11 cellular contexts compared by ENCODE assay signal in genomic region chr14:74239848-74240793, GRCh38. TPM values are rescaled to one million over a fixed set of nuclear protein-coding genes. Genes with fewer than 3 reads are reported as not detected.
A peak's percentile ranks its signal among the peaks of the same experiment; 100 is the strongest.
DNase-seq lines count a peak whose midpoint lies in the region; ATAC-seq and TF ChIP-seq lines count a peak whose summit lies in the region.
"Had no signal": no experiment of that assay in that cellular context is flagged by ENCODE, and none has a peak within 500 bp of the region (broad histone marks: within the 10 kb centered on the region; RNA-seq: fewer than 3 reads in every experiment).

No MANE protein-coding gene starts in this region.

- TF ChIP-seq CTCF in GM06990 (IDR thresholded peaks at IDR 0.05; ENCODE audit: insufficient read depth, low read length, poor library complexity, severe bottlenecking) (no peak), psoas muscle (IDR thresholded peaks at IDR 0.05) (no peak), adrenal gland (IDR thresholded peaks at IDR 0.05) (no peak), testis (IDR thresholded peaks at IDR 0.05) (no peak)

- peaks cover 88% of the 10 kb centered on the region for H3K27me3 Mint-ChIP-seq in T-helper 17 cell

- H3K9me3 ChIP-seq in T-helper 17 cell (ENCODE audit: control insufficient read depth, low read length, poor library complexity, severe bottlenecking): no peaks in the 10 kb centered on the region
- no peaks in the 10 kb centered on the region for H3K9me3 ChIP-seq in psoas muscle
- no peaks in the 10 kb centered on the region for H3K9me3 ChIP-seq in adrenal gland (replicated peaks in 1 of 3)
- no peaks in the 10 kb centered on the region for H3K9me3 ChIP-seq in testis

- H3K36me3 Mint-ChIP-seq in T-helper 17 cell (ENCODE audit: low read depth): peaks cover 12% of the 10 kb centered on the region

- peaks cover 12% of the 10 kb centered on the region for H3K4me1 Mint-ChIP-seq in T-helper 17 cell

- H3K27me3 ChIP-seq in GM06990 (replicated peaks; ENCODE audit: control insufficient read depth, insufficient read depth, low read length) (peaks cover 10% of the 10 kb centered on the region), psoas muscle (ENCODE audit: insufficient read depth in 3 of 3, low read length in 2 of 3) (peaks cover 0 to 85% (median 47%) of the 10 kb centered on the region in 3 donors), adrenal gland (peaks cover 73% of the 10 kb centered on the region), testis (peaks cover 3% of the 10 kb centered on the region)

- intact Hi-C loops in left cardiac atrium (cut with DNase I): no loop called here
- intact Hi-C loops in psoas muscle (cut with DNase I): no loop called here
- intact Hi-C loops in adrenal gland (cut with DNase I): no loop called here
- intact Hi-C loops in testis (cut with DNase I; ENCODE audit: low total_unique reads): no loop called here

- H3K4me3 Mint-ChIP-seq in T-helper 17 cell: peak overlapping the region; percentile 85

- WGBS in psoas muscle, 3 donors: 2 to 4% (median 3%) methylated on average over 84 to 94 of the region's 94 CpGs
- 5 to 7% (median 6%) methylated on average over 39 to 94 of the region's 94 CpGs for WGBS in adrenal gland, 4 donors
- WGBS in testis, 2 donors: 8% methylated on average over 23 to 79 of the region's 94 CpGs

- H3K36me3 ChIP-seq in GM06990 (ENCODE audit: control insufficient read depth, insufficient read depth, low read length): no peaks in the 10 kb centered on the region
- H3K36me3 ChIP-seq in psoas muscle (ENCODE audit: insufficient read depth in 1 of 2, low read depth in 1 of 2): no peaks in the 10 kb centered on the region
- no peaks in the 10 kb centered on the region for H3K36me3 ChIP-seq in adrenal gland (replicated peaks in 1 of 2)
- H3K36me3 ChIP-seq in testis (ENCODE audit: low read depth, missing control alignments): no peaks in the 10 kb centered on the region

- H3K4me1 ChIP-seq in psoas muscle: peaks cover 23% of the 10 kb centered on the region
- peaks cover 14 to 26% of the 10 kb centered on the region in 2 donors for H3K4me1 ChIP-seq in adrenal gland (replicated peaks in 1 of 2)
- peaks cover 12% of the 10 kb centered on the region for H3K4me1 ChIP-seq in testis

- ATAC-seq in T-helper 17 cell (peak; percentile 24), left cardiac atrium (peak; percentile 16 to 35), psoas muscle (peak in 2 of 4 donors; percentile 31 to 55), GM19452 (IDR thresholded peaks at IDR 0.05; ENCODE audit: unreplicated experiment) (no peak)

- H3K27ac Mint-ChIP-seq in T-helper 17 cell: no peak overlapping the region

- no peak for DNase-seq in GM06990 (ENCODE audit: extremely low read depth, insufficient read length)
- no peak for DNase-seq in T-helper 17 cell
- DNase-seq in left cardiac atrium: no peak
- DNase-seq in psoas muscle: no peak
- DNase-seq in activated gamma-delta T cell (lab: John Stamatoyannopoulos, UW): no peak
- no peak for DNase-seq in adrenal gland
- no peak for DNase-seq in testis
- DNase-seq: GOT3, occipital lobe had no signal

- peak overlapping the region; percentile 5; the same call in 1 of the 2 replicates for H3K4me3 ChIP-seq in GM06990 (replicated peaks; ENCODE audit: low read depth, low read length)
- peak overlapping the region; percentile 57 for H3K4me3 ChIP-seq in psoas muscle
- H3K4me3 ChIP-seq in adrenal gland: peak overlapping the region in 1 of 4 donors; percentile 44
- peak overlapping the region in 1 of 2 donors; percentile 6 for H3K4me3 ChIP-seq in testis

- H3K27ac ChIP-seq in psoas muscle (no peak overlapping the region), adrenal gland (no peak overlapping the region), testis (no peak overlapping the region)

- TF ChIP-seq POLR2A in adrenal gland (IDR thresholded peaks at IDR 0.05): no peak
- TF ChIP-seq POLR2A in testis (IDR thresholded peaks at IDR 0.05): no peak

RNA-seq across cellular contexts. Expression of gene VSX2, which starts 0.9 kb away (rescaled TPM):
- not detected for total RNA-seq in T-helper 17 cell
- total RNA-seq in left cardiac atrium: not detected
- total RNA-seq in psoas muscle: not detected
- polyA plus RNA-seq in psoas muscle: not detected
- not detected for total RNA-seq in adrenal gland
- not detected for polyA plus RNA-seq in adrenal gland
- under 1 TPM; 0.16 to 0.37 TPM for total RNA-seq in testis
- polyA plus RNA-seq in testis (ENCODE audit: insufficient read depth, low read depth, low replicate concordance): 0.55 TPM
- total RNA-seq: esophagus mucosa, occipital lobe had no signal
